Comparison of ENCODE assay signal across 20 cellular contexts in the genomic region with DNA sequence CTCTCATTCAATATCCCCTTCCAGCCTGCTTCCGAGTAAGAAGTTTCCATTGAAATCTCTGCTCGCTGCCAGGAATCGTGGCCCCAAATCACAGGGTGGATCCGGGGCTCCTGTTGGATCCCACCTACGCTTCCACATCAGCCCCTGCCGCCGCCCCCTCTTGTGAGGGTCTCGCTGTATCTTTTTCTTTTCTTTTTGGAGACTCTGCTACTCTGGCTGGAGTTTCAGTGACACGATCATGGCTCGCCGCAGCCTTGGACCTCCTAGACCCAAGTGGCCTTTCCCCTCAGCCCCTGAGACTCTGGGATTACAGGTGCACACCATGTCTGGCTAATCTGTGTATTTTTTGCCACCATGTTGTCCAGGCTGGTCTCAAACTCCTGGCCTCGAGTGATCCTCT.
"Had no signal": no experiment of that assay in that cellular context is flagged by ENCODE, and none has a peak within 500 bp of the region (broad histone marks: within the 10 kb centered on the region; RNA-seq: fewer than 3 reads in every experiment).

No MANE protein-coding gene starts in this region.

- H3K27me3 ChIP-seq: cardiac muscle cell, gastrocnemius medialis, right lobe of liver, testis, vagina had no signal

- H3K4me1 Mint-ChIP-seq: nephron progenitor cell had no signal

- DNase-seq: activated CD4-positive, alpha-beta T cell treated with anti-CD3 and anti-CD28 coated beads for 1 hour; activated CD4-positive, alpha-beta T cell treated with anti-CD3 and anti-CD28 coated beads, Interleukin-2, amount 50 U/mL, for 4 hours; activated effector memory CD4-positive, alpha-beta T cell treated with anti-CD3 and anti-CD28 coated beads, Interleukin-2, amount 50 U/mL, for 16 hours; activated naive CD4-positive, alpha-beta T cell treated with anti-CD3 and anti-CD28 coated beads, Interleukin-2, amount 10 ng/mL, durations not matched to agents 7 days and 5 days; activated T-cell treated with anti-CD3 and anti-CD28 coated beads for 4 hours; effector memory CD8-positive, alpha-beta T cell; gastrocnemius medialis; nephron progenitor cell; stimulated activated CD4-positive, alpha-beta T cell treated with anti-CD3 and anti-CD28 coated beads, Interleukin-2, amount 100 ng/mL, for 24 hours; stimulated activated naive CD8-positive, alpha-beta T cell treated with anti-CD3 and anti-CD28 coated beads, Interleukin-15, amount 100 ng/mL, for 72 hours; T-cell; WERI-Rb-1 had no signal

- H3K27ac ChIP-seq: cardiac muscle cell, esophagus muscularis mucosa, gastrocnemius medialis, right lobe of liver, testis, vagina, WERI-Rb-1 had no signal

- H3K36me3 Mint-ChIP-seq: activated naive CD4-positive, alpha-beta T cell treated with anti-CD3 and anti-CD28 coated beads, Interleukin-2, amount 10 ng/mL, durations not matched to agents 7 days and 5 days; stimulated activated effector memory CD8-positive, alpha-beta T cell treated with anti-CD3 and anti-CD28 coated beads, Interleukin-12 subunit alpha, Interleukin-12 subunit beta, amount 100 ng/mL, for 72 hours; T-cell; type B pancreatic cell had no signal

- H3K27ac Mint-ChIP-seq: effector memory CD8-positive, alpha-beta T cell; nephron progenitor cell; stimulated activated effector memory CD8-positive, alpha-beta T cell treated with anti-CD3 and anti-CD28 coated beads, Interleukin-12 subunit alpha, Interleukin-12 subunit beta, amount 100 ng/mL, for 72 hours; T-cell; T-helper 2 cell treated with Interferon-gamma antibody and Interleukin-4, amounts not matched to agents 5 μg/mL and 100 μg/mL, for 36 hours; type B pancreatic cell had no signal

- H3K4me3 ChIP-seq: cardiac muscle cell, esophagus muscularis mucosa, gastrocnemius medialis, right lobe of liver, testis, vagina had no signal

- H3K4me3 Mint-ChIP-seq: activated naive CD4-positive, alpha-beta T cell treated with anti-CD3 and anti-CD28 coated beads, Interleukin-2, amount 10 ng/mL, durations not matched to agents 7 days and 5 days; effector memory CD8-positive, alpha-beta T cell; nephron progenitor cell; stimulated activated effector memory CD8-positive, alpha-beta T cell treated with anti-CD3 and anti-CD28 coated beads, Interleukin-12 subunit alpha, Interleukin-12 subunit beta, amount 100 ng/mL, for 72 hours; stimulated activated naive CD8-positive, alpha-beta T cell treated with anti-CD3 and anti-CD28 coated beads, Interleukin-15, amount 100 ng/mL, for 72 hours; T-cell; T-helper 2 cell treated with Interferon-gamma antibody and Interleukin-4, amounts not matched to agents 5 μg/mL and 100 μg/mL, for 36 hours; type B pancreatic cell had no signal

- H3K4me1 ChIP-seq: gastrocnemius medialis, right lobe of liver, testis, vagina had no signal

- H3K9me3 ChIP-seq: esophagus muscularis mucosa, gastrocnemius medialis, right lobe of liver, testis, vagina had no signal

- ATAC-seq: effector memory CD8-positive, alpha-beta T cell; gastrocnemius medialis; T-cell had no signal

- H3K36me3 ChIP-seq: cardiac muscle cell, esophagus muscularis mucosa, gastrocnemius medialis, right lobe of liver, vagina, WERI-Rb-1 had no signal
